ENCODE assay signal across 14 cellular contexts in genomic region chr7:134919240-134919641, GRCh38.
A peak's percentile ranks its signal among the peaks of the same experiment; 100 is the strongest.
DNase-seq lines count a peak whose midpoint lies in the region; ATAC-seq and TF ChIP-seq lines count a peak whose summit lies in the region.
"Had no signal": no experiment of that assay in that cellular context is flagged by ENCODE, and none has a peak within 500 bp of the region (broad histone marks: within the 10 kb centered on the region; RNA-seq: fewer than 3 reads in every experiment).

No MANE protein-coding gene starts in this region.

- H3K4me1 Mint-ChIP-seq in WTC11 = no peaks in the 10 kb centered on the region
- H3K4me1 Mint-ChIP-seq: natural killer cell had no signal

- POLR2A ChIA-PET in WTC11 (lab: Charles Lee) = no interaction called here

- H3K36me3 ChIP-seq in gastroesophageal sphincter = peaks cover 0 to 22% of the 10 kb centered on the region in 2 donors

- no peaks in the 10 kb centered on the region for H3K9me3 ChIP-seq in gastroesophageal sphincter

- ATAC-seq in GM21528 (IDR thresholded peaks at IDR 0.05; ENCODE audit: low FRiP score, unreplicated experiment) = peak; percentile 63
- peak; percentile 80 for ATAC-seq in HG03354 (IDR thresholded peaks at IDR 0.05; ENCODE audit: poor library complexity, severe bottlenecking, unreplicated experiment)
- ATAC-seq in gastroesophageal sphincter = peak; percentile 78
- ATAC-seq in WTC11 = no peak
- ATAC-seq: natural killer cell had no signal

- no peaks in the 10 kb centered on the region for H3K9me3 Mint-ChIP-seq in WTC11
- H3K9me3 Mint-ChIP-seq: natural killer cell had no signal

- H3K27ac ChIP-seq in gastroesophageal sphincter = peak overlapping the region; percentile 16 to 90 (median 80)
- H3K27ac ChIP-seq: C4-2B had no signal

- H3K27ac Mint-ChIP-seq in WTC11 = no peak overlapping the region
- H3K27ac Mint-ChIP-seq: natural killer cell had no signal

- DNase-seq in EH (ENCODE audit: low read depth) (peak; percentile 74), SK-N-DZ (ENCODE audit: low spot score) (no peak), kidney glomerular epithelial cell (lab: John Stamatoyannopoulos, UW) (no peak), SKM-1 treated with dmso at 0.1 percent for 144 hours (lab: John Stamatoyannopoulos, UW; ENCODE audit: unreplicated experiment) (no peak), WTC11 (ENCODE audit: low spot score) (no peak)
- DNase-seq: cerebellar nuclear complex; head of caudate nucleus; natural killer cell; NCI-H2029; stimulated activated CD4-positive, alpha-beta T cell treated with anti-CD3 and anti-CD28 coated beads, Interleukin-4, amount 100 ng/mL, for 24 hours had no signal

- peaks cover 20 to 93% (median 29%) of the 10 kb centered on the region in 3 donors for H3K4me1 ChIP-seq in gastroesophageal sphincter

- no peaks in the 10 kb centered on the region for H3K27me3 ChIP-seq in gastroesophageal sphincter

- CTCF ChIA-PET in WTC11 (lab: Charles Lee) = no interaction called here

- TF ChIP-seq POLR2A in gastroesophageal sphincter (IDR thresholded peaks at IDR 0.05) = no peak

- TF ChIP-seq CTCF in gastroesophageal sphincter (IDR thresholded peaks at IDR 0.05) (no peak), WTC11 (IDR thresholded peaks at IDR 0.05) (no peak)

- H3K4me3 ChIP-seq in gastroesophageal sphincter = no peak overlapping the region

- no peak overlapping the region for H3K4me3 Mint-ChIP-seq in WTC11
- H3K4me3 Mint-ChIP-seq: natural killer cell had no signal

- H3K27me3 Mint-ChIP-seq in WTC11 (ENCODE audit: low read depth) = no peaks in the 10 kb centered on the region

- no peak for TF ChIP-seq EP300 in gastroesophageal sphincter (IDR thresholded peaks at IDR 0.05)

- 0 out of 2 replicates have a peak, but pooled peaks cover 3% of the 10 kb centered on the region for H3K36me3 Mint-ChIP-seq in WTC11
- H3K36me3 Mint-ChIP-seq: natural killer cell had no signal

TF ChIP-seq in WTC11, 78 proteins besides CTCF, POLR2A, EP300 and RAD21:
- TF ChIP-seq FOXP1 (CRISPR knock-in tag; IDR thresholded peaks at IDR 0.05; ENCODE audit: borderline replicate concordance) (no peak), ATF2 (CRISPR knock-in tag; IDR thresholded peaks at IDR 0.05; ENCODE audit: borderline replicate concordance, low read depth) (no peak), ZNF219 (CRISPR knock-in tag; IDR thresholded peaks at IDR 0.05; ENCODE audit: borderline replicate concordance) (no peak), KAT7 (CRISPR knock-in tag; IDR thresholded peaks at IDR 0.05; ENCODE audit: borderline replicate concordance) (no peak), SOX15 (CRISPR knock-in tag; IDR thresholded peaks at IDR 0.05) (no peak), GTF2I (CRISPR knock-in tag; conservative IDR thresholded peaks at IDR 0.05) (no peak), MLX (CRISPR knock-in tag; IDR thresholded peaks at IDR 0.05) (no peak), AR (CRISPR knock-in tag; IDR thresholded peaks at IDR 0.05) (no peak), NR2C2 (CRISPR knock-in tag; IDR thresholded peaks at IDR 0.05) (no peak), GABPB1 (CRISPR knock-in tag; IDR thresholded peaks at IDR 0.05) (no peak), NFATC4 (CRISPR knock-in tag; IDR thresholded peaks at IDR 0.05) (no peak), ETV6 (CRISPR knock-in tag; IDR thresholded peaks at IDR 0.05) (no peak), TP53 (CRISPR knock-in tag; IDR thresholded peaks at IDR 0.05) (no peak), SMAD3 (CRISPR knock-in tag; IDR thresholded peaks at IDR 0.05; ENCODE audit: borderline replicate concordance) (no peak), CREM (CRISPR knock-in tag; IDR thresholded peaks at IDR 0.05) (no peak)
- TF ChIP-seq, protein P1, sequence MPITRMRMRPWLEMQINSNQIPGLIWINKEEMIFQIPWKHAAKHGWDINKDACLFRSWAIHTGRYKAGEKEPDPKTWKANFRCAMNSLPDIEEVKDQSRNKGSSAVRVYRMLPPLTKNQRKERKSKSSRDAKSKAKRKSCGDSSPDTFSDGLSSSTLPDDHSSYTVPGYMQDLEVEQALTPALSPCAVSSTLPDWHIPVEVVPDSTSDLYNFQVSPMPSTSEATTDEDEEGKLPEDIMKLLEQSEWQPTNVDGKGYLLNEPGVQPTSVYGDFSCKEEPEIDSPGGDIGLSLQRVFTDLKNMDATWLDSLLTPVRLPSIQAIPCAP (CRISPR knock-in tag; IDR thresholded peaks at IDR 0.05) = no peak
